1 cellular context compared by ENCODE assay signal in the genomic region with DNA sequence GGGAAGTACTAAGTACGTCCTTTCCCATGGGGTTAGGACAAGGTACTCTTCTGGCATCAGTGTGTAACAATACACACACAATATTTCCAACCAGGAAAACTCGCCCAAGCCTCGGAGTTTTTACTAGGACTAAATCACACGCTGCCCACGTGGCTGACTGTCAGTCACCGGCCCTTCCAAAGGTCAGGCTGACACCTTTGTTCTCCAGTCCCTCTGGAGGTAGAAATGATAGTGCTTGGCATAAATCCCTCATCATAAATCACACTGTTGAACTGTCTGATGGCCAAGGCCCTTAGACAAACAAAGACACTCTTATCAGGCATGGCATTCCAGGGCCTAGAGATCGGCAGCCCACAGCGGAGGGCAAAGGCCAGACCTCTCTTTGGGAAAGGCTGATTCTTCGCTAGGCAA.
TF ChIP-seq lines count a peak whose summit lies in the region.

No MANE protein-coding gene starts in this region.

TF ChIP-seq in HepG2, 621 proteins besides CTCF, POLR2A, EP300 and RAD21 (continued from another document and continues in another):
- TF ChIP-seq, protein P1, sequence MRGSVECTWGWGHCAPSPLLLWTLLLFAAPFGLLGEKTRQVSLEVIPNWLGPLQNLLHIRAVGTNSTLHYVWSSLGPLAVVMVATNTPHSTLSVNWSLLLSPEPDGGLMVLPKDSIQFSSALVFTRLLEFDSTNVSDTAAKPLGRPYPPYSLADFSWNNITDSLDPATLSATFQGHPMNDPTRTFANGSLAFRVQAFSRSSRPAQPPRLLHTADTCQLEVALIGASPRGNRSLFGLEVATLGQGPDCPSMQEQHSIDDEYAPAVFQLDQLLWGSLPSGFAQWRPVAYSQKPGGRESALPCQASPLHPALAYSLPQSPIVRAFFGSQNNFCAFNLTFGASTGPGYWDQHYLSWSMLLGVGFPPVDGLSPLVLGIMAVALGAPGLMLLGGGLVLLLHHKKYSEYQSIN (CRISPR knock-in tag; IDR thresholded peaks at IDR 0.05; ENCODE audit: borderline replicate concordance), result no peak
- TF ChIP-seq ZBTB7A (CRISPR knock-in tag; IDR thresholded peaks at IDR 0.05) (no peak), PTBP1 (IDR thresholded peaks at IDR 0.05; ENCODE audit: low read depth, low read length, poor library complexity, severe bottlenecking) (no peak), ATF1 (CRISPR knock-in tag; IDR thresholded peaks at IDR 0.05) (no peak; the same call in 1 of the 2 replicates), SMYD3 (CRISPR knock-in tag; IDR thresholded peaks at IDR 0.05) (peak; percentile 42; the same call in 1 of the 2 replicates), MTA3 (CRISPR knock-in tag; IDR thresholded peaks at IDR 0.05) (no peak), ZNF792 (CRISPR knock-in tag; IDR thresholded peaks at IDR 0.05) (0 out of 2 replicates have a peak, but pooled peaks have one; percentile 29), CCAR2 (optimal IDR thresholded peaks at IDR 0.05; ENCODE audit: low read depth, low read length) (no peak), ZNF652 (CRISPR knock-in tag; IDR thresholded peaks at IDR 0.05; ENCODE audit: borderline replicate concordance, low read depth) (no peak), AGO2 (optimal IDR thresholded peaks at IDR 0.05; ENCODE audit: low read depth, low read length) (no peak), ZNF234 (CRISPR knock-in tag; conservative IDR thresholded peaks at IDR 0.05) (no peak), MEIS1 (CRISPR knock-in tag; IDR thresholded peaks at IDR 0.05; ENCODE audit: borderline replicate concordance) (peak; percentile 95; the same call in 1 of the 2 replicates), ZSCAN22 (CRISPR knock-in tag; IDR thresholded peaks at IDR 0.05) (0 out of 2 replicates have a peak, but pooled peaks have one; percentile 31), ATF7 (IDR thresholded peaks at IDR 0.05) (no peak), ATF7 (CRISPR knock-in tag; IDR thresholded peaks at IDR 0.05) (no peak), ZNF746 (CRISPR knock-in tag; IDR thresholded peaks at IDR 0.05) (no peak; the same call in 1 of the 2 replicates), AKAP8 (CRISPR knock-in tag; IDR thresholded peaks at IDR 0.05) (no peak), ZNF432 (CRISPR knock-in tag; IDR thresholded peaks at IDR 0.05; ENCODE audit: borderline replicate concordance) (no peak), MAFK (conservative IDR thresholded peaks at IDR 0.05 in 1 of 2, IDR thresholded peaks at IDR 0.05 in 1 of 2; ENCODE audit: low read length in 2 of 2) (no peak), MTA1 (CRISPR knock-in tag; IDR thresholded peaks at IDR 0.05; ENCODE audit: borderline replicate concordance) (no peak), RFXANK (CRISPR knock-in tag; IDR thresholded peaks at IDR 0.05) (no peak), SYNCRIP (IDR thresholded peaks at IDR 0.05; ENCODE audit: insufficient read depth, low read depth, low read length) (no peak), ZBTB38 (CRISPR knock-in tag; IDR thresholded peaks at IDR 0.05) (no peak), ZFP1 (CRISPR knock-in tag; IDR thresholded peaks at IDR 0.05) (peak; percentile 50; the same call in 1 of the 2 replicates), PCBP2 (optimal IDR thresholded peaks at IDR 0.05; ENCODE audit: low read depth, low read length, poor library complexity, severe bottlenecking) (no peak), SP5 (CRISPR knock-in tag; IDR thresholded peaks at IDR 0.05; ENCODE audit: borderline replicate concordance, low read depth) (no peak), TEAD3 (CRISPR knock-in tag; optimal IDR thresholded peaks at IDR 0.05; ENCODE audit: borderline replicate concordance) (peak; percentile 95), DMAP1 (CRISPR knock-in tag; IDR thresholded peaks at IDR 0.05) (peak; percentile 50; the same call in 1 of the 2 replicates), U2AF1 (optimal IDR thresholded peaks at IDR 0.05; ENCODE audit: low read depth, low read length) (no peak), HDAC2 (CRISPR knock-in tag; IDR thresholded peaks at IDR 0.05) (peak; percentile 86), MXD4 (CRISPR knock-in tag; IDR thresholded peaks at IDR 0.05) (peak; percentile 84; the same call in 1 of the 2 replicates), ZNF772 (CRISPR knock-in tag; IDR thresholded peaks at IDR 0.05) (0 out of 2 replicates have a peak, but pooled peaks have one; percentile 34), NAIF1 (CRISPR knock-in tag; IDR thresholded peaks at IDR 0.05; ENCODE audit: borderline replicate concordance) (no peak), KDM6A (CRISPR knock-in tag; IDR thresholded peaks at IDR 0.05; ENCODE audit: low read depth) (no peak), RARA (CRISPR knock-in tag; IDR thresholded peaks at IDR 0.05) (peak; percentile 84), HIVEP1 (CRISPR knock-in tag; IDR thresholded peaks at IDR 0.05) (no peak), KLF9 (CRISPR knock-in tag; IDR thresholded peaks at IDR 0.05; ENCODE audit: low read depth) (no peak), NONO (IDR thresholded peaks at IDR 0.05) (no peak), NONO (CRISPR knock-in tag; conservative IDR thresholded peaks at IDR 0.05) (peak; percentile 44; the same call in 1 of the 2 replicates), ZMAT3 (CRISPR knock-in tag; conservative IDR thresholded peaks at IDR 0.05) (peak; percentile 64; the same call in 1 of the 2 replicates), WIZ (CRISPR knock-in tag; IDR thresholded peaks at IDR 0.05) (no peak), THAP11 (CRISPR knock-in tag; IDR thresholded peaks at IDR 0.05) (peak; percentile 62; the same call in 1 of the 2 replicates), RBFOX2 (IDR thresholded peaks at IDR 0.05; ENCODE audit: low read depth, low read length) (no peak), FOXK2 (IDR thresholded peaks at IDR 0.05) (no peak), ZNF10 (CRISPR knock-in tag; IDR thresholded peaks at IDR 0.05; ENCODE audit: borderline replicate concordance, low read depth) (no peak), SMARCE1 (IDR thresholded peaks at IDR 0.05; ENCODE audit: borderline replicate concordance) (no peak)
- TF ChIP-seq, protein P2, sequence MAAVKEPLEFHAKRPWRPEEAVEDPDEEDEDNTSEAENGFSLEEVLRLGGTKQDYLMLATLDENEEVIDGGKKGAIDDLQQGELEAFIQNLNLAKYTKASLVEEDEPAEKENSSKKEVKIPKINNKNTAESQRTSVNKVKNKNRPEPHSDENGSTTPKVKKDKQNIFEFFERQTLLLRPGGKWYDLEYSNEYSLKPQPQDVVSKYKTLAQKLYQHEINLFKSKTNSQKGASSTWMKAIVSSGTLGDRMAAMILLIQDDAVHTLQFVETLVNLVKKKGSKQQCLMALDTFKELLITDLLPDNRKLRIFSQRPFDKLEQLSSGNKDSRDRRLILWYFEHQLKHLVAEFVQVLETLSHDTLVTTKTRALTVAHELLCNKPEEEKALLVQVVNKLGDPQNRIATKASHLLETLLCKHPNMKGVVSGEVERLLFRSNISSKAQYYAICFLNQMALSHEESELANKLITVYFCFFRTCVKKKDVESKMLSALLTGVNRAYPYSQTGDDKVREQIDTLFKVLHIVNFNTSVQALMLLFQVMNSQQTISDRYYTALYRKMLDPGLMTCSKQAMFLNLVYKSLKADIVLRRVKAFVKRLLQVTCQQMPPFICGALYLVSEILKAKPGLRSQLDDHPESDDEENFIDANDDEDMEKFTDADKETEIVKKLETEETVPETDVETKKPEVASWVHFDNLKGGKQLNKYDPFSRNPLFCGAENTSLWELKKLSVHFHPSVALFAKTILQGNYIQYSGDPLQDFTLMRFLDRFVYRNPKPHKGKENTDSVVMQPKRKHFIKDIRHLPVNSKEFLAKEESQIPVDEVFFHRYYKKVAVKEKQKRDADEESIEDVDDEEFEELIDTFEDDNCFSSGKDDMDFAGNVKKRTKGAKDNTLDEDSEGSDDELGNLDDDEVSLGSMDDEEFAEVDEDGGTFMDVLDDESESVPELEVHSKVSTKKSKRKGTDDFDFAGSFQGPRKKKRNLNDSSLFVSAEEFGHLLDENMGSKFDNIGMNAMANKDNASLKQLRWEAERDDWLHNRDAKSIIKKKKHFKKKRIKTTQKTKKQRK (IDR thresholded peaks at IDR 0.05; ENCODE audit: low read length), result no peak
- TF ChIP-seq, protein P3, sequence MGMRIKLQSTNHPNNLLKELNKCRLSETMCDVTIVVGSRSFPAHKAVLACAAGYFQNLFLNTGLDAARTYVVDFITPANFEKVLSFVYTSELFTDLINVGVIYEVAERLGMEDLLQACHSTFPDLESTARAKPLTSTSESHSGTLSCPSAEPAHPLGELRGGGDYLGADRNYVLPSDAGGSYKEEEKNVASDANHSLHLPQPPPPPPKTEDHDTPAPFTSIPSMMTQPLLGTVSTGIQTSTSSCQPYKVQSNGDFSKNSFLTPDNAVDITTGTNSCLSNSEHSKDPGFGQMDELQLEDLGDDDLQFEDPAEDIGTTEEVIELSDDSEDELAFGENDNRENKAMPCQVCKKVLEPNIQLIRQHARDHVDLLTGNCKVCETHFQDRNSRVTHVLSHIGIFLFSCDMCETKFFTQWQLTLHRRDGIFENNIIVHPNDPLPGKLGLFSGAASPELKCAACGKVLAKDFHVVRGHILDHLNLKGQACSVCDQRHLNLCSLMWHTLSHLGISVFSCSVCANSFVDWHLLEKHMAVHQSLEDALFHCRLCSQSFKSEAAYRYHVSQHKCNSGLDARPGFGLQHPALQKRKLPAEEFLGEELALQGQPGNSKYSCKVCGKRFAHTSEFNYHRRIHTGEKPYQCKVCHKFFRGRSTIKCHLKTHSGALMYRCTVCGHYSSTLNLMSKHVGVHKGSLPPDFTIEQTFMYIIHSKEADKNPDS (CRISPR knock-in tag; IDR thresholded peaks at IDR 0.05), result 0 out of 2 replicates have a peak, but pooled peaks have one; percentile 32
- TF ChIP-seq, protein P4, sequence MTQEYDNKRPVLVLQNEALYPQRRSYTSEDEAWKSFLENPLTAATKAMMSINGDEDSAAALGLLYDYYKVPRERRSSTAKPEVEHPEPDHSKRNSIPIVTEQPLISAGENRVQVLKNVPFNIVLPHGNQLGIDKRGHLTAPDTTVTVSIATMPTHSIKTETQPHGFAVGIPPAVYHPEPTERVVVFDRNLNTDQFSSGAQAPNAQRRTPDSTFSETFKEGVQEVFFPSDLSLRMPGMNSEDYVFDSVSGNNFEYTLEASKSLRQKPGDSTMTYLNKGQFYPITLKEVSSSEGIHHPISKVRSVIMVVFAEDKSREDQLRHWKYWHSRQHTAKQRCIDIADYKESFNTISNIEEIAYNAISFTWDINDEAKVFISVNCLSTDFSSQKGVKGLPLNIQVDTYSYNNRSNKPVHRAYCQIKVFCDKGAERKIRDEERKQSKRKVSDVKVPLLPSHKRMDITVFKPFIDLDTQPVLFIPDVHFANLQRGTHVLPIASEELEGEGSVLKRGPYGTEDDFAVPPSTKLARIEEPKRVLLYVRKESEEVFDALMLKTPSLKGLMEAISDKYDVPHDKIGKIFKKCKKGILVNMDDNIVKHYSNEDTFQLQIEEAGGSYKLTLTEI (CRISPR knock-in tag; conservative IDR thresholded peaks at IDR 0.05), result no peak
- TF ChIP-seq, protein P5, sequence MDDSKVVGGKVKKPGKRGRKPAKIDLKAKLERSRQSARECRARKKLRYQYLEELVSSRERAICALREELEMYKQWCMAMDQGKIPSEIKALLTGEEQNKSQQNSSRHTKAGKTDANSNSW (CRISPR knock-in tag; IDR thresholded peaks at IDR 0.05; ENCODE audit: borderline replicate concordance), result no peak
- TF ChIP-seq, protein P6, sequence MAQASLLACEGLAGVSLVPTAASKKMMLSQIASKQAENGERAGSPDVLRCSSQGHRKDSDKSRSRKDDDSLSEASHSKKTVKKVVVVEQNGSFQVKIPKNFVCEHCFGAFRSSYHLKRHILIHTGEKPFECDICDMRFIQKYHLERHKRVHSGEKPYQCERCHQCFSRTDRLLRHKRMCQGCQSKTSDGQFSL (CRISPR knock-in tag; IDR thresholded peaks at IDR 0.05), result no peak
- TF ChIP-seq, protein P7, sequence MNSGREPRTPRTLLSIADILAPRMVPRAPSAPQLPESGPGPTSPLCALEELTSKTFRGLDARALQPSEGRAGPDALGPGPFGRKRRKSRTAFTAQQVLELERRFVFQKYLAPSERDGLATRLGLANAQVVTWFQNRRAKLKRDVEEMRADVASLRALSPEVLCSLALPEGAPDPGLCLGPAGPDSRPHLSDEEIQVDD (CRISPR knock-in tag; IDR thresholded peaks at IDR 0.05; ENCODE audit: borderline replicate concordance), result no peak
- TF ChIP-seq, protein P8, sequence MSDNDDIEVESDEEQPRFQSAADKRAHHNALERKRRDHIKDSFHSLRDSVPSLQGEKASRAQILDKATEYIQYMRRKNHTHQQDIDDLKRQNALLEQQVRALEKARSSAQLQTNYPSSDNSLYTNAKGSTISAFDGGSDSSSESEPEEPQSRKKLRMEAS (IDR thresholded peaks at IDR 0.05), result peak; percentile 95
- TF ChIP-seq, protein P9, sequence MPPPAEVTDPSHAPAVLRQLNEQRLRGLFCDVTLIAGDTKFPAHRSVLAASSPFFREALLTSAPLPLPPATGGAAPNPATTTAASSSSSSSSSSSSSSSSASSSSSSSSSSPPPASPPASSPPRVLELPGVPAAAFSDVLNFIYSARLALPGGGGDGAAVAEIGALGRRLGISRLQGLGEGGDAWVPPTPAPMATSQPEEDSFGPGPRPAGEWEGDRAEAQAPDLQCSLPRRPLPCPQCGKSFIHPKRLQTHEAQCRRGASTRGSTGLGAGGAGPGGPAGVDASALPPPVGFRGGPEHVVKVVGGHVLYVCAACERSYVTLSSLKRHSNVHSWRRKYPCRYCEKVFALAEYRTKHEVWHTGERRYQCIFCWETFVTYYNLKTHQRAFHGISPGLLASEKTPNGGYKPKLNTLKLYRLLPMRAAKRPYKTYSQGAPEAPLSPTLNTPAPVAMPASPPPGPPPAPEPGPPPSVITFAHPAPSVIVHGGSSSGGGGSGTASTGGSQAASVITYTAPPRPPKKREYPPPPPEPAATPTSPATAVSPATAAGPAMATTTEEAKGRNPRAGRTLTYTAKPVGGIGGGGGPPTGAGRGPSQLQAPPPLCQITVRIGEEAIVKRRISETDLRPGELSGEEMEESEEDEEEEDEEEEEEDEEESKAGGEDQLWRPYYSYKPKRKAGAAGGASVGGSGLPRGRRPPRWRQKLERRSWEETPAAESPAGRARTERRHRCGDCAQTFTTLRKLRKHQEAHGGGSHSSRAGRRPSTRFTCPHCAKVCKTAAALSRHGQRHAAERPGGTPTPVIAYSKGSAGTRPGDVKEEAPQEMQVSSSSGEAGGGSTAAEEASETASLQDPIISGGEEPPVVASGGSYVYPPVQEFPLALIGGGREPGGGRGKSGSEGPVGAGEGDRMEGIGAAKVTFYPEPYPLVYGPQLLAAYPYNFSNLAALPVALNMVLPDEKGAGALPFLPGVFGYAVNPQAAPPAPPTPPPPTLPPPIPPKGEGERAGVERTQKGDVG (CRISPR knock-in tag; IDR thresholded peaks at IDR 0.05; ENCODE audit: borderline replicate concordance), result no peak
- TF ChIP-seq, protein P10, sequence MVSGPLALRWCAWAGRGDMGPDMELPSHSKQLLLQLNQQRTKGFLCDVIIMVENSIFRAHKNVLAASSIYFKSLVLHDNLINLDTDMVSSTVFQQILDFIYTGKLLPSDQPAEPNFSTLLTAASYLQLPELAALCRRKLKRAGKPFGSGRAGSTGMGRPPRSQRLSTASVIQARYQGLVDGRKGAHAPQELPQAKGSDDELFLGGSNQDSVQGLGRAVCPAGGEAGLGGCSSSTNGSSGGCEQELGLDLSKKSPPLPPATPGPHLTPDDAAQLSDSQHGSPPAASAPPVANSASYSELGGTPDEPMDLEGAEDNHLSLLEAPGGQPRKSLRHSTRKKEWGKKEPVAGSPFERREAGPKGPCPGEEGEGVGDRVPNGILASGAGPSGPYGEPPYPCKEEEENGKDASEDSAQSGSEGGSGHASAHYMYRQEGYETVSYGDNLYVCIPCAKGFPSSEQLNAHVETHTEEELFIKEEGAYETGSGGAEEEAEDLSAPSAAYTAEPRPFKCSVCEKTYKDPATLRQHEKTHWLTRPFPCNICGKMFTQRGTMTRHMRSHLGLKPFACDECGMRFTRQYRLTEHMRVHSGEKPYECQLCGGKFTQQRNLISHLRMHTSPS (CRISPR knock-in tag; IDR thresholded peaks at IDR 0.05; ENCODE audit: low read depth), result 0 out of 2 replicates have a peak, but pooled peaks have one; percentile 56
